Comparison of ENCODE assay signal across 22 cellular contexts in the genomic region with DNA sequence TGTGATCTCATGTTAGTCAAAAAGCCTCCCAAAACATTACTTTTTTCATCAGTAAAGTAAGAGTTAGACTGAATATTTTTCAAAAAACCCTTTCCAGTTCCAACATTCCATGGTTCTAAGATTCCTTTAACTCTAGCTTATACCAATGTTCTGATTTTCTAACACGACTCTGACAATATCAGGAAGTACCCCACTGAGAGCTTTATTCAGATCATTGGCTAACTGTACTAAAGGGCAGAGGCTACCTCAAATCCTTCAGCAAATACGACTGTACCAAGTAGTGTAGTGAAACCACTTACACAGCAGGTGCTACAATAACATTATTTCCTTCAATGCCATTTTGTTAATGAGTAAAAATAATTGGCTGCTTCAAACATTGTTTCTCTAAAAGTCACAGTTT.
"Had no signal": no experiment of that assay in that cellular context is flagged by ENCODE, and none has a peak within 500 bp of the region (broad histone marks: within the 10 kb centered on the region; RNA-seq: fewer than 3 reads in every experiment).

No MANE protein-coding gene starts in this region.

- H3K4me3 ChIP-seq: MG63 had no signal

- H3K27me3 ChIP-seq: MG63 had no signal

- FAIRE-seq: HepG2, RCC 7860 had no signal

- DNase-seq: IMR-90, Karpas-422, KG1, MG63, NCI-H1092, NCI-H1105 treated with DMSO at 0.1 percent for 48 hours, NCI-H1417 treated with DMSO at 0.1 percent for 48 hours, NCI-H1694, NCI-H187 treated with DMSO at 0.1 percent for 48 hours, NCI-H2029 treated with DMSO at 0.1 percent for 48 hours, NCI-H2171 treated with DMSO at 0.1 percent for 48 hours, NCI-H345, NCI-H446 treated with DMSO at 0.1 percent for 48 hours, NCI-H524, NCI-H526 treated with DMSO at 0.1 percent for 48 hours, NCI-H774, Right ventricle myocardium superior, RPMI8226, SIG-M5 had no signal

- ATAC-seq: HepG2, SK-N-SH treated with all-trans-retinoic acid at 6 μM for 48 hours had no signal
